In genomic region chr22:38467904-38468760, GRCh38 we compare ENCODE assay signal across 8 cellular contexts. TPM values are rescaled to one million over a fixed set of nuclear protein-coding genes. Genes with fewer than 3 reads are reported as not detected.
DNase-seq lines count a peak whose midpoint lies in the region; ATAC-seq, FAIRE-seq and TF ChIP-seq lines count a peak whose summit lies in the region.

KDELR3 (plus strand) TSS chr22:38468096; CDS start chr22:38468234, 138 bp downstream.

- no TSS peak for BruUV-seq in HepG2 (replicated peaks; lab: Mats Ljungman, UMichigan)

- peak within 1 kb of the TSS; percentile 21 for H3K27ac ChIP-seq in HepG2 (ENCODE audit: extremely low read length, insufficient read depth, low read length)

- H3K4me1 Mint-ChIP-seq in WTC11, result peaks cover 21% of the 10 kb centered on the region

- no peaks in the 10 kb centered on the region for H3K9me3 Mint-ChIP-seq in WTC11

- 4% methylated on average over 5 of the region's 61 CpGs for WGBS in HepG2 (ENCODE audit: low lambda C conversion rate)

- H3K27me3 Mint-ChIP-seq in WTC11 (ENCODE audit: low read depth), result peaks cover 53% of the 10 kb centered on the region

- peak within 1 kb of the TSS; percentile 96 for H3K4me2 ChIP-seq in HepG2 (ENCODE audit: low read depth, low read length)

- H3K27ac Mint-ChIP-seq in WTC11, result no peak within 1 kb of the TSS

- H3K79me2 ChIP-seq in HepG2 (ENCODE audit: insufficient read depth, low read length), result no peaks in the 10 kb centered on the region

- POLR2A ChIA-PET in HEK293T (lab: Yijun Ruan, JAX) (interaction anchor here (0.7 to 1.4 kb wide), 6 partner anchors 10 to 69 kb away, joined by 3 to 7 read pairs (median 3); no protein-coding TSS in a partner anchor), WTC11 (lab: Charles Lee) (interaction anchor here (0.7 kb wide), 1 partner anchor 13 kb away, joined by 3 read pairs; no protein-coding TSS in a partner anchor), HepG2 (lab: Yijun Ruan, JAX) (interaction anchor here (0.9 kb wide), 1 partner anchor 10 kb away, joined by 3 read pairs; no protein-coding TSS in a partner anchor)

- in situ Hi-C loops in HepG2 (cut with HindIII; ENCODE audit: extremely low pct_ligation_motif_present, low pct_unique_long_range_greater_than_20kb), result no loop called here

- TF ChIP-seq POLR2A in HepG2 (IDR thresholded peaks at IDR 0.05; ENCODE audit: insufficient read depth in 1 of 2, low read depth in 2 of 2, low read length in 2 of 2), result peak in 1 of 2 experiments; percentile 62; a peak in 1 of 4 replicates

- H3K9me3 ChIP-seq in HepG2 (ENCODE audit: low read length), result no peaks in the 10 kb centered on the region

- H3K4me3 ChIP-seq in AG09309 (ENCODE audit: control insufficient read depth, low read depth, low read length) (peak within 1 kb of the TSS; percentile 94), HepG2 (replicated peaks in 1 of 3; ENCODE audit: insufficient read depth in 1 of 3, low read depth in 2 of 3, low read length in 3 of 3) (peak within 1 kb of the TSS; percentile 64 to 87 (median 75))

- H3K4me3 Mint-ChIP-seq in WTC11, result peak within 1 kb of the TSS; percentile 80

- no peak for FAIRE-seq in HepG2 (lab: Jason Lieb, UNC)

- H3K9ac ChIP-seq in HepG2 (ENCODE audit: insufficient read depth, low read depth, low read length), result peak within 1 kb of the TSS; percentile 81

- H3K27me3 ChIP-seq in HepG2 (ENCODE audit: control insufficient read depth in 1 of 2, insufficient read depth in 2 of 2, low read length in 2 of 2), result peaks cover 0 to 10% of the 10 kb centered on the region in 2 experiments; a peak in 3 of 5 replicates

- TF ChIP-seq EP300 in HepG2 (IDR thresholded peaks at IDR 0.05; ENCODE audit: low read depth in 2 of 2, low read length in 2 of 2), result no peak
- no peak for TF ChIP-seq EP300 in HepG2 (CRISPR knock-in tag; IDR thresholded peaks at IDR 0.05; ENCODE audit: borderline replicate concordance)

- CTCF ChIA-PET in HEK293T (lab: Yijun Ruan, JAX) (interaction anchor here (1.0 kb wide), 2 partner anchors 14 to 34 kb away, joined by 3 read pairs; no protein-coding TSS in a partner anchor), WTC11 (lab: Charles Lee) (interaction anchor here (1.2 to 1.9 kb wide), 2 partner anchors 33 to 55 kb away, joined by 3 to 5 read pairs; no protein-coding TSS in a partner anchor), HepG2 (lab: Yijun Ruan, JAX; ENCODE audit: low intra/inter-chr PET ratio, low total read pairs) (no interaction called here)

- H3K36me3 ChIP-seq in HepG2 (replicated peaks in 1 of 2; ENCODE audit: control insufficient read depth in 1 of 2, insufficient read depth in 2 of 2, low read length in 2 of 2), result no peaks in the 10 kb centered on the region

- H3K36me3 Mint-ChIP-seq in WTC11, result no peaks in the 10 kb centered on the region

- TF ChIP-seq RAD21 in HepG2 (CRISPR knock-in tag; IDR thresholded peaks at IDR 0.05), result no peak

- TF ChIP-seq CTCF in AG09309 (IDR thresholded peaks at IDR 0.05; ENCODE audit: control insufficient read depth, insufficient read depth, low read depth, low read length, missing control alignments), result peak; percentile 12
- no peak for TF ChIP-seq CTCF in WTC11 (IDR thresholded peaks at IDR 0.05)
- no peak; the same call in 1 of the 2 replicates for TF ChIP-seq CTCF in HepG2 (CRISPR knock-in tag; IDR thresholded peaks at IDR 0.05)

- DNase-seq in AG09309 (ENCODE audit: low read depth) (no peak), HEK293T (ENCODE audit: extremely low spot score) (peak; percentile 84), WTC11 (ENCODE audit: low spot score) (peak; percentile 44), dedifferentiated amniotic fluid mesenchymal stem cell (ENCODE audit: extremely low spot score) (peak; percentile 45), HepG2 (ENCODE audit: low spot score) (no peak), GM19238 (ENCODE audit: insufficient read length, low spot score) (no peak)
- peak in 2 of 3 experiments; percentile 22 to 68 for DNase-seq in stimulated activated CD4-positive, alpha-beta T cell treated with anti-CD3 and anti-CD28 coated beads, TNF-alpha, amount 100 ng/mL, for 24 hours (ENCODE audit: low read depth in 3 of 3)

- H3K4me1 ChIP-seq in HepG2 (ENCODE audit: insufficient read depth, low read length), result peaks cover 56% of the 10 kb centered on the region

- H4K20me1 ChIP-seq in HepG2 (ENCODE audit: insufficient read depth, low read length), result no peaks in the 10 kb centered on the region

- H2AFZ ChIP-seq in HepG2 (ENCODE audit: low read length), result no peak within 1 kb of the TSS

- ATAC-seq in WTC11 (peak; percentile 66), HepG2 (peak; percentile 62), GM21723 (IDR thresholded peaks at IDR 0.05; ENCODE audit: unreplicated experiment) (no peak)

- intact Hi-C loops in HepG2 (cut with micrococcal nuclease; ENCODE audit: unreplicated experiment), result no loop called here

TF ChIP-seq in HEK293T, 16 proteins besides CTCF, POLR2A, EP300 and RAD21 (continues in another document):
- TF ChIP-seq FOXK2 (IDR thresholded peaks at IDR 0.05), result no peak
- TF ChIP-seq ELF4 (IDR thresholded peaks at IDR 0.05), result no peak
- TF ChIP-seq ARNT (IDR thresholded peaks at IDR 0.05), result no peak
- no peak for TF ChIP-seq PKNOX1 (IDR thresholded peaks at IDR 0.05)
- TF ChIP-seq SUZ12 (IDR thresholded peaks at IDR 0.05), result no peak
- TF ChIP-seq FOXM1 (IDR thresholded peaks at IDR 0.05; ENCODE audit: borderline replicate concordance), result peak; percentile 65; the same call in 1 of the 2 replicates

TF ChIP-seq in WTC11, 78 proteins besides CTCF, POLR2A, EP300 and RAD21 (continues in another document):
- TF ChIP-seq FOXJ3 (CRISPR knock-in tag; IDR thresholded peaks at IDR 0.05; ENCODE audit: borderline replicate concordance) (no peak), NFATC4 (CRISPR knock-in tag; IDR thresholded peaks at IDR 0.05) (no peak), E2F5 (CRISPR knock-in tag; IDR thresholded peaks at IDR 0.05) (peak; percentile 42; the same call in 1 of the 2 replicates), ETV6 (CRISPR knock-in tag; IDR thresholded peaks at IDR 0.05) (no peak), TP53 (CRISPR knock-in tag; IDR thresholded peaks at IDR 0.05) (no peak), ESRRA (CRISPR knock-in tag; IDR thresholded peaks at IDR 0.05; ENCODE audit: borderline replicate concordance) (0 out of 2 replicates have a peak, but pooled peaks have one; percentile 34), FOXK1 (CRISPR knock-in tag; IDR thresholded peaks at IDR 0.05) (no peak), SMAD4 (CRISPR knock-in tag; IDR thresholded peaks at IDR 0.05) (no peak), FOXP1 (CRISPR knock-in tag; IDR thresholded peaks at IDR 0.05; ENCODE audit: borderline replicate concordance) (peak; percentile 70)

TF ChIP-seq in HepG2, 621 proteins besides CTCF, POLR2A, EP300 and RAD21 (continues in another document):
- TF ChIP-seq CSRNP2 (CRISPR knock-in tag; conservative IDR thresholded peaks at IDR 0.05; ENCODE audit: low read depth), result no peak
- no peak for TF ChIP-seq NFIB (CRISPR knock-in tag; IDR thresholded peaks at IDR 0.05; ENCODE audit: borderline replicate concordance)
- peak; percentile 67; the same call in 1 of the 2 replicates for TF ChIP-seq MAX (IDR thresholded peaks at IDR 0.05)
- no peak for TF ChIP-seq SMC3 (IDR thresholded peaks at IDR 0.05; ENCODE audit: low read length)
- TF ChIP-seq ZNF235 (CRISPR knock-in tag; IDR thresholded peaks at IDR 0.05; ENCODE audit: borderline replicate concordance), result peak; percentile 55; the same call in 1 of the 2 replicates

RNA-seq across cellular contexts. Expression of gene KDELR3, which starts in this region (rescaled TPM):
- total RNA-seq in WTC11 (2021), result 5.7 to 10.3 TPM (median 7.7 TPM) in 3 replicates
- total RNA-seq in HepG2 (2016; rRNA removed; fragmentation: Illumina TruSeq; extraction: Trizol), result 18.9 and 24.2 TPM in 2 replicates
- total RNA-seq in HepG2 (2016; cell fraction: cytosol; rRNA removed; fragmentation: Illumina TruSeq; extraction: Trizol; ENCODE audit: low read depth), result 15.4 and 17.8 TPM in 2 replicates
- 18.4 and 24.9 TPM in 2 replicates for total RNA-seq in HepG2 (2016; cell fraction: insoluble cytoplasmic fraction; rRNA removed; fragmentation: Illumina TruSeq; extraction: Trizol)
- 25.0 and 25.7 TPM in 2 replicates for total RNA-seq in HepG2 (2016; cell fraction: membrane; rRNA removed; fragmentation: Illumina TruSeq; extraction: Trizol)
- total RNA-seq in HepG2 (2016; cell fraction: nucleus; rRNA removed; fragmentation: Illumina TruSeq; extraction: Trizol), result 24.1 and 25.4 TPM in 2 replicates
- 44.4 and 65.7 TPM in 2 replicates for polyA plus RNA-seq in HepG2 (2011; rRNA removed)
- 51.3 and 51.5 TPM in 2 replicates for polyA plus RNA-seq in HepG2 (2011; cell fraction: cytosol; rRNA removed)
- polyA plus RNA-seq in HepG2 (2011; cell fraction: nucleus; rRNA removed), result 13.4 and 13.6 TPM in 2 replicates
- polyA plus RNA-seq in HepG2 (2012), result 25.3 and 25.4 TPM in 2 replicates
- polyA plus RNA-seq in HepG2 (2016; cell fraction: cytosol; fragmentation: Illumina TruSeq; extraction: Trizol; ENCODE audit: low read depth), result 22.6 and 32.8 TPM in 2 replicates
- polyA plus RNA-seq in HepG2 (2016; cell fraction: insoluble cytoplasmic fraction; fragmentation: Illumina TruSeq; extraction: Trizol; ENCODE audit: low read depth), result 25.8 and 26.8 TPM in 2 replicates
- polyA plus RNA-seq in HepG2 (2016; cell fraction: membrane; fragmentation: Illumina TruSeq; extraction: Trizol; ENCODE audit: low read depth), result 31.8 and 34.1 TPM in 2 replicates
- polyA plus RNA-seq in HepG2 (2016; cell fraction: nucleus; fragmentation: Illumina TruSeq; extraction: Trizol; ENCODE audit: insufficient read depth, low read depth), result 38.2 and 40.9 TPM in 2 replicates
- polyA minus RNA-seq in HepG2 (2011; rRNA and poly(A)+ RNA removed; ENCODE audit: low replicate concordance), result 11.9 and 47.4 TPM in 2 replicates
- polyA minus RNA-seq in HepG2 (2011; cell fraction: cytosol; rRNA and poly(A)+ RNA removed), result 22.6 and 22.7 TPM in 2 replicates
- polyA minus RNA-seq in HepG2 (2011; cell fraction: nucleus; rRNA and poly(A)+ RNA removed), result 6.4 and 12.8 TPM in 2 replicates

Comparison
In these comparisons a context has a peak if more than half of its experiments do, and no peak if none do; other contexts are left out.
1. DNase-seq: peak in HEK293T (single experiment), WTC11 (single experiment), dedifferentiated amniotic fluid mesenchymal stem cell (single experiment) and stimulated activated CD4-positive, alpha-beta T cell treated with anti-CD3 and anti-CD28 coated beads, TNF-alpha, amount 100 ng/mL, for 24 hours (2 of 3); none in AG09309 (single experiment), HepG2 (single experiment) and GM19238 (single experiment).